27 cellular contexts compared by ENCODE assay signal in genomic region chr13:40495620-40496001, GRCh38.
A peak's percentile ranks its signal among the peaks of the same experiment; 100 is the strongest.
DNase-seq lines count a peak whose midpoint lies in the region; ATAC-seq, FAIRE-seq and TF ChIP-seq lines count a peak whose summit lies in the region.
"Had no signal": no experiment of that assay in that cellular context is flagged by ENCODE, and none has a peak within 500 bp of the region (broad histone marks: within the 10 kb centered on the region; RNA-seq: fewer than 3 reads in every experiment).

No MANE protein-coding gene starts in this region.

- H3K27ac Mint-ChIP-seq in CD4-positive, alpha-beta memory T cell = peak overlapping the region; percentile 82 to 98 (median 94)
- H3K27ac Mint-ChIP-seq in T-helper 17 cell = peak overlapping the region; percentile 96

- POLR2A ChIA-PET in A549 (lab: Yijun Ruan, JAX) = no interaction called here
- POLR2A ChIA-PET in CD4-positive, alpha-beta memory T cell (lab: Charles Lee; ENCODE audit: partially characterized antibody) = interaction anchor here (1.0 to 4.6 kb wide), 5 partner anchors 11 to 170 kb away, joined by 3 to 60 read pairs (median 4); partner anchors contain the start of gene FOXO1
- POLR2A ChIA-PET in HepG2 (lab: Yijun Ruan, JAX) = no interaction called here

- H3K4me3 ChIP-seq in A549 = peak overlapping the region; percentile 22; the same call in 1 of the 3 replicates
- peak overlapping the region in 1 of 2 donors; percentile 20 for H3K4me3 ChIP-seq in CD4-positive, alpha-beta memory T cell (ENCODE audit: low read length in 2 of 2)
- no peak overlapping the region for H3K4me3 ChIP-seq in HepG2 (replicated peaks in 1 of 3; ENCODE audit: insufficient read depth in 1 of 3, low read depth in 2 of 3, low read length in 3 of 3)
- H3K4me3 ChIP-seq: gastroesophageal sphincter, transverse colon had no signal

- TF ChIP-seq RAD21 in A549 (conservative IDR thresholded peaks at IDR 0.05 in 1 of 2, IDR thresholded peaks at IDR 0.05 in 1 of 2) (no peak), HepG2 (CRISPR knock-in tag; IDR thresholded peaks at IDR 0.05) (no peak)

- WGBS in A549 (ENCODE audit: missing lambda C conversion rate) = 5% methylated on average over 7 of the region's 7 CpGs
- 33% methylated on average over 7 of the region's 7 CpGs for WGBS in HepG2 (ENCODE audit: low lambda C conversion rate)

- no peaks in the 10 kb centered on the region for H3K27me3 ChIP-seq in CD4-positive, alpha-beta memory T cell (ENCODE audit: insufficient read depth, low read length)
- H3K27me3 ChIP-seq in HepG2 (ENCODE audit: control insufficient read depth in 1 of 2, insufficient read depth in 2 of 2, low read length in 2 of 2) = no peaks in the 10 kb centered on the region
- H3K27me3 ChIP-seq: gastroesophageal sphincter, transverse colon had no signal

- DNase-seq in A549 (ENCODE audit: low read depth in 1 of 2, low spot score in 1 of 2) (peak in 1 of 2 experiments; percentile 22), T-helper 17 cell (no peak), HepG2 (ENCODE audit: low spot score) (peak; percentile 32), putamen (ENCODE audit: low spot score) (no peak)
- no peak for DNase-seq in CD4-positive, alpha-beta memory T cell
- DNase-seq in stimulated activated CD4-positive, alpha-beta T cell treated with anti-CD3 and anti-CD28 coated beads, Interleukin-2, amount 100 ng/mL, for 48 hours = no peak
- DNase-seq: activated CD4-positive, alpha-beta T cell treated with anti-CD3 and anti-CD28 coated beads for 36 hours; DMS79; effector memory CD4-positive, alpha-beta T cell; hippocampal formation; Kasumi-1; left ventricle myocardium superior; NCI-H1694; NCI-H2171; NCI-H524 treated with DMSO at 0.1 percent for 48 hours; NK-92 treated with Interleukin-12 subunit alpha and Interleukin-12 subunit beta, amount 100 ng/mL, for 24 hours; posterior cingulate gyrus; SIG-M5; T-helper 1 cell; transverse colon had no signal

- peak in 1 of 2 experiments; percentile 65; a peak in 3 of 6 replicates for ATAC-seq in A549
- no peak for ATAC-seq in T-helper 17 cell
- peak; percentile 50; the same call in 2 of the 3 replicates for ATAC-seq in HepG2
- no peak for ATAC-seq in HG03097 (IDR thresholded peaks at IDR 0.05; ENCODE audit: low FRiP score, unreplicated experiment)
- ATAC-seq in GM21825 (IDR thresholded peaks at IDR 0.05; ENCODE audit: unreplicated experiment) = no peak
- ATAC-seq: gastroesophageal sphincter, left ventricle myocardium superior, Panc1, sciatic nerve had no signal

- BruUV-seq in HepG2 (replicated peaks; lab: Mats Ljungman, UMichigan) = no TSS peak

- TF ChIP-seq CTCF in A549 (IDR thresholded peaks at IDR 0.05) (no peak), HepG2 (CRISPR knock-in tag; IDR thresholded peaks at IDR 0.05) (no peak)

- peak overlapping the region; percentile 48 to 50; a peak in 3 of 6 replicates for H3K27ac ChIP-seq in A549
- H3K27ac ChIP-seq in CD4-positive, alpha-beta memory T cell (ENCODE audit: low read depth, low read length) = no peak overlapping the region
- H3K27ac ChIP-seq in HepG2 (ENCODE audit: extremely low read length, insufficient read depth, low read length) = no peak overlapping the region
- H3K27ac ChIP-seq: gastroesophageal sphincter, transverse colon had no signal

- H3K4me1 ChIP-seq in A549 = peaks cover 17% of the 10 kb centered on the region; the same call in 2 of the 3 replicates
- H3K4me1 ChIP-seq in CD4-positive, alpha-beta memory T cell (ENCODE audit: insufficient read depth, low read length) = peaks cover 63% of the 10 kb centered on the region
- peaks cover 25% of the 10 kb centered on the region for H3K4me1 ChIP-seq in HepG2 (ENCODE audit: insufficient read depth, low read length)
- H3K4me1 ChIP-seq: gastroesophageal sphincter had no signal

- CTCF ChIA-PET in A549 (lab: Yijun Ruan, JAX) (no interaction called here), HepG2 (lab: Yijun Ruan, JAX; ENCODE audit: low intra/inter-chr PET ratio, low total read pairs) (no interaction called here)
- CTCF ChIA-PET in CD4-positive, alpha-beta memory T cell (lab: Charles Lee; ENCODE audit: partially characterized antibody) = no interaction called here

- H2AFZ ChIP-seq in HepG2 (ENCODE audit: low read length) = no peak overlapping the region

- TF ChIP-seq EP300 in A549 (IDR thresholded peaks at IDR 0.05) = no peak
- TF ChIP-seq EP300 in HepG2 (IDR thresholded peaks at IDR 0.05; ENCODE audit: low read depth in 2 of 2, low read length in 2 of 2) = no peak
- no peak for TF ChIP-seq EP300 in HepG2 (CRISPR knock-in tag; IDR thresholded peaks at IDR 0.05; ENCODE audit: borderline replicate concordance)

- in situ Hi-C loops in HepG2 (cut with HindIII; ENCODE audit: extremely low pct_ligation_motif_present, low pct_unique_long_range_greater_than_20kb) = no loop called here

- H3K9me3 ChIP-seq in A549 = no peaks in the 10 kb centered on the region
- no peaks in the 10 kb centered on the region for H3K9me3 ChIP-seq in CD4-positive, alpha-beta memory T cell (ENCODE audit: control insufficient read depth in 1 of 2, low read length in 2 of 2)
- H3K9me3 ChIP-seq in T-helper 17 cell (ENCODE audit: control insufficient read depth, low read length, poor library complexity, severe bottlenecking) = no peaks in the 10 kb centered on the region
- H3K9me3 ChIP-seq in HepG2 (ENCODE audit: low read length) = no peaks in the 10 kb centered on the region
- H3K9me3 ChIP-seq: gastroesophageal sphincter, transverse colon had no signal

- no peak overlapping the region for H3K9ac ChIP-seq in HepG2 (ENCODE audit: insufficient read depth, low read depth, low read length)

- H3K36me3 ChIP-seq in CD4-positive, alpha-beta memory T cell (ENCODE audit: insufficient read depth, low read length) = no peaks in the 10 kb centered on the region
- no peaks in the 10 kb centered on the region for H3K36me3 ChIP-seq in HepG2 (replicated peaks in 1 of 2; ENCODE audit: control insufficient read depth in 1 of 2, insufficient read depth in 2 of 2, low read length in 2 of 2)
- H3K36me3 ChIP-seq: gastroesophageal sphincter, transverse colon had no signal

- H3K9me3 Mint-ChIP-seq in CD4-positive, alpha-beta memory T cell = no peaks in the 10 kb centered on the region
- H3K9me3 Mint-ChIP-seq: activated T-helper 2 cell treated with anti-CD3 and anti-CD28 coated beads, Interferon-gamma antibody, Interleukin-2, Interleukin-4, amounts not matched to agents 10 μg/mL and 5 μg/mL and 100 μg/mL, durations not matched to agents 14 hours and 24 hours and 36 hours; neural crest cell had no signal

- H3K4me2 ChIP-seq in A549 (peak overlapping the region; percentile 77), HepG2 (ENCODE audit: low read depth, low read length) (0 out of 2 replicates have a peak overlapping the region, but pooled peaks have one; percentile 20)

- intact Hi-C loops in CD4-positive, alpha-beta memory T cell (cut with micrococcal nuclease) = loop anchor here (1.0 to 2.0 kb wide), 3 partner anchors 10 to 171 kb away; partner anchors contain the start of gene FOXO1
- intact Hi-C loops in HepG2 (cut with micrococcal nuclease; ENCODE audit: unreplicated experiment) = no loop called here

- H3K36me3 Mint-ChIP-seq in CD4-positive, alpha-beta memory T cell = peaks cover 0 to 1% of the 10 kb centered on the region in 2 donors
- no peaks in the 10 kb centered on the region for H3K36me3 Mint-ChIP-seq in T-helper 17 cell (ENCODE audit: low read depth)

- FAIRE-seq in A549 (lab: Jason Lieb, UNC) = no peak
- FAIRE-seq in HepG2 (lab: Jason Lieb, UNC) = no peak

- no peaks in the 10 kb centered on the region for H3K27me3 Mint-ChIP-seq in CD4-positive, alpha-beta memory T cell
- no peaks in the 10 kb centered on the region for H3K27me3 Mint-ChIP-seq in T-helper 17 cell
- H3K27me3 Mint-ChIP-seq: activated CD4-positive, alpha-beta T cell treated with anti-CD3 and anti-CD28 coated beads for 36 hours had no signal

- peak overlapping the region in 7 of 8 donors; percentile 5 to 92 (median 84) for H3K4me3 Mint-ChIP-seq in CD4-positive, alpha-beta memory T cell
- peak overlapping the region; percentile 90 for H3K4me3 Mint-ChIP-seq in T-helper 17 cell
- H3K4me3 Mint-ChIP-seq: neural crest cell had no signal

- TF ChIP-seq POLR2A in A549 (IDR thresholded peaks at IDR 0.05; ENCODE audit: low read length) = no peak
- TF ChIP-seq POLR2A in HepG2 (IDR thresholded peaks at IDR 0.05; ENCODE audit: insufficient read depth in 1 of 2, low read depth in 2 of 2, low read length in 2 of 2) = no peak

- H3K4me1 Mint-ChIP-seq in CD4-positive, alpha-beta memory T cell = peaks cover 60 to 82% (median 69%) of the 10 kb centered on the region in 4 donors
- H3K4me1 Mint-ChIP-seq in T-helper 17 cell = peaks cover 51% of the 10 kb centered on the region

- H4K20me1 ChIP-seq in HepG2 (ENCODE audit: insufficient read depth, low read length) = no peaks in the 10 kb centered on the region

- H3K79me2 ChIP-seq in HepG2 (ENCODE audit: insufficient read depth, low read length) = no peaks in the 10 kb centered on the region

TF ChIP-seq in A549, 52 proteins besides CTCF, POLR2A, EP300 and RAD21 (continues in another document):
- no peak for TF ChIP-seq BHLHE40 (IDR thresholded peaks at IDR 0.05; ENCODE audit: low read depth, low read length)
- no peak for TF ChIP-seq PHF8 (IDR thresholded peaks at IDR 0.05; ENCODE audit: borderline replicate concordance, low read depth)

TF ChIP-seq in HepG2, 621 proteins besides CTCF, POLR2A, EP300 and RAD21 (continues in another document):
- 0 out of 2 replicates have a peak, but pooled peaks have one; percentile 17 for TF ChIP-seq RARA (CRISPR knock-in tag; IDR thresholded peaks at IDR 0.05)

Comparison
In these comparisons a context has a peak if more than half of its experiments do, and no peak if none do; other contexts are left out.
1. H3K27ac ChIP-seq: peak in A549 (2 of 2); none in CD4-positive, alpha-beta memory T cell (single experiment) and HepG2 (single experiment).